Comparison of ENCODE assay signal across 12 cellular contexts in the genomic region with DNA sequence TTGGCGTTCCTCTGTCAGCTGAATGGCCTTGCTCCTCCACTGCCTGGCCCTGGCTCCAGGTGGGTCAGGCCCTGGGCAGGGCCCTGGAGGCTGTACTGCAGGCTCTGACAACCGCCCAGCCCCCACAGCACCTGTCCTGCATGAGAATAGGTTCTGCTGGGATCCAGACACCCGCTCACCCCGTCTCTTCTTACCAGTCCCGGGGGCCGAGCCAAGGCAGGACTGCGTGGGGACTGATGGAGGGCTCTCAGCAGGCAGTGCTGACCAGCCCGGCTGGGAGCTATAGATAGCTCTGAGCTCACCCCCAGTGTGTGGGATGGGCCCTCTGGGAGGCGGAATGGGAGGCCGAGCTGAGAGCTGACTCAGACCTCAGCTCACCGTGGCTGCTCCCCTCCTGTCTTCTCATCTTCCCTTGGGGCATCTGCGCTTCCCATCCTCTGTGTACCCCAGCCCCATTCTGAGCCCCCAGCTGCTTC. TPM values are rescaled to one million over a fixed set of nuclear protein-coding genes. Genes with fewer than 3 reads are reported as not detected.
DNase-seq lines count a peak whose midpoint lies in the region; ATAC-seq and TF ChIP-seq lines count a peak whose summit lies in the region.
"Had no signal": no experiment of that assay in that cellular context is flagged by ENCODE, and none has a peak within 500 bp of the region (broad histone marks: within the 10 kb centered on the region; RNA-seq: fewer than 3 reads in every experiment).

No MANE protein-coding gene starts in this region.

- H3K4me2 ChIP-seq in osteoblast (ENCODE audit: insufficient read depth, low read length): peak overlapping the region; percentile 54

- H3K9me3 ChIP-seq in RWPE2 (ENCODE audit: severe bottlenecking): no peaks in the 10 kb centered on the region
- no peaks in the 10 kb centered on the region for H3K9me3 ChIP-seq in osteoblast (ENCODE audit: low read depth, low read length)
- no peaks in the 10 kb centered on the region for H3K9me3 ChIP-seq in stomach
- no peaks in the 10 kb centered on the region for H3K9me3 ChIP-seq in colonic mucosa

- H3K4me3 ChIP-seq in RWPE2 (ENCODE audit: severe bottlenecking) (no peak overlapping the region), fibroblast of villous mesenchyme (ENCODE audit: low read depth, low read length) (no peak overlapping the region), osteoblast (ENCODE audit: insufficient read depth, low read length) (peak overlapping the region; percentile 20), stomach (no peak overlapping the region), colonic mucosa (no peak overlapping the region)

- no peak for TF ChIP-seq CTCF in RWPE2 (IDR thresholded peaks at IDR 0.05; ENCODE audit: poor library complexity, severe bottlenecking)
- no peak for TF ChIP-seq CTCF in fibroblast of villous mesenchyme (IDR thresholded peaks at IDR 0.05; ENCODE audit: insufficient read depth, low read depth, low read length)
- no peak for TF ChIP-seq CTCF in osteoblast (IDR thresholded peaks at IDR 0.05; ENCODE audit: extremely low read depth, low read depth, low read length)
- TF ChIP-seq CTCF in stomach (IDR thresholded peaks at IDR 0.05): no peak
- no peak for TF ChIP-seq CTCF in colonic mucosa (IDR thresholded peaks at IDR 0.05)

- H3K4me1 ChIP-seq in RWPE2 (ENCODE audit: insufficient read depth, poor library complexity, severe bottlenecking) (no peaks in the 10 kb centered on the region), osteoblast (ENCODE audit: insufficient read depth, low read length) (peaks cover 30% of the 10 kb centered on the region), stomach (no peaks in the 10 kb centered on the region), colonic mucosa (no peaks in the 10 kb centered on the region)

- peaks cover 25% of the 10 kb centered on the region for H3K79me2 ChIP-seq in osteoblast (ENCODE audit: insufficient read depth, low read length)

- H4K20me1 ChIP-seq in osteoblast (ENCODE audit: insufficient read depth, low read length): peaks cover 15% of the 10 kb centered on the region

- DNase-seq in Daoy (ENCODE audit: low read depth) (peak; percentile 85), RWPE2 (ENCODE audit: low spot score) (peak; percentile 73), fibroblast of villous mesenchyme (ENCODE audit: low read depth) (peak; percentile 71), osteoblast (ENCODE audit: insufficient read length, low spot score, missing footprints) (peak; percentile 100), stomach (no peak), colonic mucosa (no peak), NCI-H1694 treated with DMSO at 0.1 percent for 48 hours (lab: John Stamatoyannopoulos, UW) (no peak)
- DNase-seq: activated B cell treated with CpG ODN at 0.5 μM for 24 hours; CD4-positive, alpha-beta T cell; left colon; stimulated activated CD4-positive, alpha-beta T cell treated with anti-CD3 and anti-CD28 coated beads, Interleukin-4, amount 100 ng/mL, for 1 hour had no signal

- ATAC-seq in RWPE2 (ENCODE audit: low read depth): peak; percentile 53; the same call in 1 of the 3 replicates
- ATAC-seq in HG02981 (IDR thresholded peaks at IDR 0.05; ENCODE audit: unreplicated experiment): no peak
- ATAC-seq: left colon had no signal

- no peak overlapping the region for H2AFZ ChIP-seq in osteoblast (ENCODE audit: low read length)

- WGBS in stomach, 5 donors: 73 to 88% (median 82%) methylated on average over 12 of the region's 12 CpGs

- intact Hi-C loops in stomach (cut with DNase I; ENCODE audit: low total_unique reads): no loop called here
- intact Hi-C loops in colonic mucosa (cut with DNase I): no loop called here

- no peaks in the 10 kb centered on the region for H3K27me3 ChIP-seq in RWPE2 (ENCODE audit: insufficient read depth, poor library complexity, severe bottlenecking)
- no peaks in the 10 kb centered on the region for H3K27me3 ChIP-seq in osteoblast (ENCODE audit: insufficient read depth, low read length)
- H3K27me3 ChIP-seq in stomach: no peaks in the 10 kb centered on the region
- H3K27me3 ChIP-seq in colonic mucosa: no peaks in the 10 kb centered on the region

- no peak for TF ChIP-seq EP300 in stomach (IDR thresholded peaks at IDR 0.05)

- no peak for TF ChIP-seq POLR2A in stomach (IDR thresholded peaks at IDR 0.05)

- H3K36me3 ChIP-seq in RWPE2 (ENCODE audit: low read depth) (peaks cover 23% of the 10 kb centered on the region), osteoblast (ENCODE audit: insufficient read depth, low read length) (peaks cover 10% of the 10 kb centered on the region), stomach (peaks cover 0 to 25% (median 15%) of the 10 kb centered on the region in 4 donors), colonic mucosa (no peaks in the 10 kb centered on the region)

- H3K27ac ChIP-seq in RWPE2 (ENCODE audit: poor library complexity, severe bottlenecking) (no peak overlapping the region), osteoblast (ENCODE audit: low read depth, low read length) (peak overlapping the region; percentile 74), stomach (peak overlapping the region in 1 of 5 donors; percentile 42), colonic mucosa (no peak overlapping the region)

- H3K9ac ChIP-seq in colonic mucosa (ENCODE audit: low read depth in 2 of 2, low read length in 2 of 2): no peak overlapping the region

RNA-seq across cellular contexts. Expression of gene TEAD4, which starts 39.6 kb away (rescaled TPM):
- total RNA-seq in Daoy (2014; rRNA removed; shearing (Covaris generic)): 18.4 and 27.3 TPM in 2 replicates
- total RNA-seq in fibroblast of villous mesenchyme: 22.0 and 22.5 TPM in 2 replicates
- total RNA-seq in osteoblast: 15.2 and 16.2 TPM in 2 replicates
- total RNA-seq in stomach: 1 to 10 TPM in 3 of 5 donors, not detected in 2; 7.9 to 8.4 (median 8.3) TPM
- polyA plus RNA-seq in stomach: 10 to 100 TPM in 1 of 3 donors, 1 to 10 TPM in 2; 5.7 to 10.6 (median 9.2) TPM
- total RNA-seq in colonic mucosa: 10 to 100 TPM; 10.7 to 15.8 TPM
- total RNA-seq: activated B cell treated with CpG ODN at 0.5 μM for 24 hours; CD4-positive, alpha-beta T cell had no signal

Comparison
In these comparisons a context has a peak if more than half of its experiments do, and no peak if none do; other contexts are left out.
1. DNase-seq: peak in Daoy (single experiment), RWPE2 (single experiment), fibroblast of villous mesenchyme (single experiment) and osteoblast (single experiment); none in stomach (single experiment), colonic mucosa (single experiment) and NCI-H1694 treated with DMSO at 0.1 percent for 48 hours (single experiment).